Comparison of ENCODE assay signal across 1 cellular context in genomic region chr15:51576451-51576850, GRCh38.
TF ChIP-seq lines count a peak whose summit lies in the region.

No MANE protein-coding gene starts in this region.

TF ChIP-seq in IMR-90, 13 proteins besides CTCF, POLR2A, EP300 and RAD21:
- TF ChIP-seq FOS (IDR thresholded peaks at IDR 0.05; ENCODE audit: low read depth, low read length): no peak
- TF ChIP-seq MAFK (IDR thresholded peaks at IDR 0.05; ENCODE audit: low read depth, low read length): no peak
- no peak for TF ChIP-seq MAZ (IDR thresholded peaks at IDR 0.05; ENCODE audit: borderline replicate concordance, low read depth, low read length)
- TF ChIP-seq SMC3 (IDR thresholded peaks at IDR 0.05; ENCODE audit: low read depth, low read length): no peak
- TF ChIP-seq CHD1 (IDR thresholded peaks at IDR 0.05; ENCODE audit: low read depth, low read length): no peak
- TF ChIP-seq NFE2L2 (IDR thresholded peaks at IDR 0.05; ENCODE audit: low read depth, low read length): no peak
- no peak for TF ChIP-seq RCOR1 (IDR thresholded peaks at IDR 0.05; ENCODE audit: insufficient replicate concordance, low read length)
- no peak for TF ChIP-seq ELK1 (IDR thresholded peaks at IDR 0.05; ENCODE audit: borderline replicate concordance, low read depth, low read length)
- no peak for TF ChIP-seq BHLHE40 (IDR thresholded peaks at IDR 0.05; ENCODE audit: low read depth, low read length)
- no peak for TF ChIP-seq MXI1 (IDR thresholded peaks at IDR 0.05; ENCODE audit: borderline replicate concordance, low read depth, low read length)
- TF ChIP-seq USF2 (IDR thresholded peaks at IDR 0.05; ENCODE audit: low read depth, low read length): no peak
- no peak for TF ChIP-seq RFX5 (IDR thresholded peaks at IDR 0.05; ENCODE audit: low read depth, low read length)
- no peak for TF ChIP-seq CEBPB (IDR thresholded peaks at IDR 0.05; ENCODE audit: low read depth, low read length)
